ENCODE assay signal across 21 cellular contexts in genomic region chr12:99383258-99383657, GRCh38.
DNase-seq lines count a peak whose midpoint lies in the region; ATAC-seq and TF ChIP-seq lines count a peak whose summit lies in the region.
"Had no signal": no experiment of that assay in that cellular context is flagged by ENCODE, and none has a peak within 500 bp of the region (broad histone marks: within the 10 kb centered on the region; RNA-seq: fewer than 3 reads in every experiment).

No MANE protein-coding gene starts in this region.

- TF ChIP-seq CTCF in GM23338 (conservative IDR thresholded peaks at IDR 0.05; ENCODE audit: low read depth in 2 of 2) (no peak), OCI-LY3 (IDR thresholded peaks at IDR 0.05; ENCODE audit: low read depth, low read length) (no peak), CD14-positive monocyte (IDR thresholded peaks at IDR 0.05) (no peak)

- no peaks in the 10 kb centered on the region for H3K9me2 ChIP-seq in GM23338 (ENCODE audit: insufficient read depth)

- H3K9ac ChIP-seq in OCI-LY3 (ENCODE audit: low read length) = peak overlapping the region; percentile 86
- H3K9ac ChIP-seq: KMS-11 had no signal

- 0 out of 2 replicates have a peak overlapping the region, but pooled peaks have one; percentile 8 for H2AFZ ChIP-seq in GM23338
- 0 out of 2 replicates have a peak overlapping the region, but pooled peaks have one; percentile 42 for H2AFZ ChIP-seq in OCI-LY3 (ENCODE audit: low read depth, low read length)

- no peaks in the 10 kb centered on the region for H4K20me1 ChIP-seq in GM23338 (replicated peaks; ENCODE audit: insufficient read depth)
- H4K20me1 ChIP-seq in OCI-LY3 (ENCODE audit: insufficient read depth, low read length) = no peaks in the 10 kb centered on the region

- H3K27me3 ChIP-seq in GM23338 (ENCODE audit: insufficient read depth) = no peaks in the 10 kb centered on the region
- H3K27me3 ChIP-seq in OCI-LY3 (ENCODE audit: low read depth, low read length) = no peaks in the 10 kb centered on the region
- H3K27me3 ChIP-seq: BE2C had no signal

- H3K27ac ChIP-seq in GM23338 (ENCODE audit: low read depth) (no peak overlapping the region), OCI-LY3 (ENCODE audit: low read length) (peak overlapping the region; percentile 98)
- H3K27ac ChIP-seq: A549, KMS-11 had no signal

- H3K4me1 Mint-ChIP-seq in GM23338 (no peaks in the 10 kb centered on the region; the same call in 2 of the 3 replicates), CD14-positive monocyte (no peaks in the 10 kb centered on the region)

- H3K27ac Mint-ChIP-seq in GM23338 (no peak overlapping the region), CD14-positive monocyte (no peak overlapping the region)
- H3K27ac Mint-ChIP-seq: CD4-positive, CD25-positive, alpha-beta regulatory T cell; T-helper 1 cell treated with Interleukin-12 subunit alpha and Interleukin-12 subunit beta and Interleukin-4 antibody, amounts not matched to agents 30 μg/mL and 1 μg/mL, for 36 hours had no signal

- peaks cover 7% of the 10 kb centered on the region; the same call in 1 of the 2 replicates for H3K4me1 ChIP-seq in GM23338 (ENCODE audit: insufficient read depth)
- peaks cover 69% of the 10 kb centered on the region for H3K4me1 ChIP-seq in OCI-LY3 (ENCODE audit: low read length)
- H3K4me1 ChIP-seq: A549, BE2C had no signal

- ATAC-seq in GM18502 (IDR thresholded peaks at IDR 0.05; ENCODE audit: poor library complexity, unreplicated experiment) (peak; percentile 37), GM23338 (no peak)
- ATAC-seq: A549, PC-3 had no signal

- H3K4me3 ChIP-seq in GM23338 (no peak overlapping the region), OCI-LY3 (ENCODE audit: low read length) (peak overlapping the region; percentile 60)
- H3K4me3 ChIP-seq: A549 had no signal

- no peaks in the 10 kb centered on the region for H3K9me3 Mint-ChIP-seq in GM23338
- peaks cover 0 to 2% (median 0%) of the 10 kb centered on the region in 7 donors for H3K9me3 Mint-ChIP-seq in CD14-positive monocyte

- no peaks in the 10 kb centered on the region for H3K36me3 ChIP-seq in GM23338 (ENCODE audit: insufficient read depth)
- H3K36me3 ChIP-seq in OCI-LY3 (replicated peaks; ENCODE audit: low read depth, low read length) = peaks cover 8% of the 10 kb centered on the region
- H3K36me3 ChIP-seq: BE2C had no signal

- H3F3A ChIP-seq in GM23338 (replicated peaks; ENCODE audit: low read depth) = no peaks in the 10 kb centered on the region

- H3K36me3 Mint-ChIP-seq in GM23338 (ENCODE audit: low read depth) = no peaks in the 10 kb centered on the region
- H3K36me3 Mint-ChIP-seq in CD14-positive monocyte = no peaks in the 10 kb centered on the region
- H3K36me3 Mint-ChIP-seq: CD4-positive, CD25-positive, alpha-beta regulatory T cell had no signal

- H3K9me3 ChIP-seq in OCI-LY3 (ENCODE audit: insufficient read depth, low read length) = no peaks in the 10 kb centered on the region; the same call in 1 of the 2 replicates
- H3K9me3 ChIP-seq: A549, BE2C had no signal

- intact Hi-C loops in CD14-positive monocyte (cut with micrococcal nuclease) = no loop called here

- DNase-seq in GM23338 (ENCODE audit: low spot score) = no peak
- DNase-seq in NCI-H1436 treated with DMSO at 0.1 percent for 48 hours (lab: John Stamatoyannopoulos, UW) = no peak
- DNase-seq in CD14-positive monocyte (ENCODE audit: low spot score) = no peak
- DNase-seq in GOT3 (lab: John Stamatoyannopoulos, UW) = no peak
- DNase-seq in stimulated activated CD4-positive, alpha-beta T cell treated with anti-CD3 and anti-CD28 coated beads, Interleukin-4, amount 100 ng/mL, for 4 hours = no peak
- DNase-seq: BE2C; CD4-positive, CD25-positive, alpha-beta regulatory T cell; DMS79; H7; IMR-90; NCI-H1105 treated with DMSO at 0.1 percent for 48 hours; NCI-H1694 treated with DMSO at 0.1 percent for 48 hours; NCI-H446; PC-3; Right ventricle myocardium superior; T1000 had no signal

- H3K4me3 Mint-ChIP-seq in GM23338 (no peak overlapping the region), CD14-positive monocyte (no peak overlapping the region)
- H3K4me3 Mint-ChIP-seq: CD4-positive, CD25-positive, alpha-beta regulatory T cell; T-helper 1 cell treated with Interleukin-12 subunit alpha and Interleukin-12 subunit beta and Interleukin-4 antibody, amounts not matched to agents 30 μg/mL and 1 μg/mL, for 36 hours had no signal

- no peaks in the 10 kb centered on the region for H3K79me2 ChIP-seq in GM23338 (replicated peaks; ENCODE audit: insufficient read depth)
- no peaks in the 10 kb centered on the region for H3K79me2 ChIP-seq in OCI-LY3 (ENCODE audit: low read length)

- H3K27me3 Mint-ChIP-seq in GM23338 (ENCODE audit: insufficient read depth, low read depth, poor library complexity) (no peaks in the 10 kb centered on the region), CD14-positive monocyte (ENCODE audit: low read depth in 3 of 3) (no peaks in the 10 kb centered on the region)
- H3K27me3 Mint-ChIP-seq: CD4-positive, CD25-positive, alpha-beta regulatory T cell had no signal

- H3K4me2 ChIP-seq in GM23338 (no peak overlapping the region), OCI-LY3 (ENCODE audit: low read length) (peak overlapping the region; percentile 94)
- H3K4me2 ChIP-seq: A549, KMS-11 had no signal

TF ChIP-seq in GM23338, 12 proteins besides CTCF, POLR2A, EP300 and RAD21:
- TF ChIP-seq STAT1 (IDR thresholded peaks at IDR 0.05; ENCODE audit: unreplicated experiment) = no peak
